In genomic region chr19:55452381-55453325, GRCh38 we compare ENCODE assay signal across 10 cellular contexts. TPM values are rescaled to one million over a fixed set of nuclear protein-coding genes. Genes with fewer than 3 reads are reported as not detected.
DNase-seq lines count a peak whose midpoint lies in the region; ATAC-seq and TF ChIP-seq lines count a peak whose summit lies in the region.
"Had no signal": no experiment of that assay in that cellular context is flagged by ENCODE, and none has a peak within 500 bp of the region (broad histone marks: within the 10 kb centered on the region; RNA-seq: fewer than 3 reads in every experiment).

No MANE protein-coding gene starts in this region.

- no peak for ATAC-seq in HG03175 (IDR thresholded peaks at IDR 0.05; ENCODE audit: unreplicated experiment)

- no peaks in the 10 kb centered on the region for H3K4me1 ChIP-seq in NT2/D1 (ENCODE audit: insufficient read depth, insufficient read length)
- H3K4me1 ChIP-seq in right atrium auricular region, result peaks cover 0 to 21% of the 10 kb centered on the region in 2 donors

- no peak overlapping the region for H3K27ac Mint-ChIP-seq in progenitor cell of endocrine pancreas
- H3K27ac Mint-ChIP-seq: dendritic cell treated with granulocyte-macrophage colony-stimulating factor and Interleukin-4, amounts not matched to agents 40 ng/mL and 50 ng/mL, for 4 days had no signal

- H3K36me3 ChIP-seq in NT2/D1 (ENCODE audit: insufficient read depth, insufficient read length, low read length), result no peaks in the 10 kb centered on the region
- no peaks in the 10 kb centered on the region for H3K36me3 ChIP-seq in right atrium auricular region

- peaks cover 7% of the 10 kb centered on the region for H3K36me3 Mint-ChIP-seq in progenitor cell of endocrine pancreas (ENCODE audit: insufficient read depth)

- DNase-seq in AG20443 (ENCODE audit: low spot score), result peak; percentile 86
- peak; percentile 88 for DNase-seq in HEK293T (ENCODE audit: extremely low spot score)
- DNase-seq in NT2/D1 (ENCODE audit: low read depth, low spot score), result peak; percentile 54
- DNase-seq in amygdala (lab: John Stamatoyannopoulos, UW), result peak; percentile 32 to 98 (median 91)
- peak; percentile 76 for DNase-seq in right atrium auricular region (ENCODE audit: low spot score)
- DNase-seq in progenitor cell of endocrine pancreas (ENCODE audit: low spot score, unreplicated experiment), result peak; percentile 45
- no peak for DNase-seq in NCI-H510A (lab: John Stamatoyannopoulos, UW)

- CTCF ChIA-PET in HEK293T (lab: Yijun Ruan, JAX), result interaction anchor here (1.1 kb wide), 1 partner anchor 15 kb away, joined by 7 read pairs; no protein-coding TSS in a partner anchor

- H3K27me3 ChIP-seq in NT2/D1 (ENCODE audit: insufficient read depth, insufficient read length) (peaks cover 56% of the 10 kb centered on the region), right atrium auricular region (peaks cover 8 to 18% of the 10 kb centered on the region in 2 donors)

- no peak overlapping the region for H3K4me3 Mint-ChIP-seq in progenitor cell of endocrine pancreas (ENCODE audit: low read depth)

- H3K9me3 ChIP-seq in NT2/D1 (ENCODE audit: insufficient read depth, low read length) (no peaks in the 10 kb centered on the region), right atrium auricular region (no peaks in the 10 kb centered on the region)

- H3K27ac ChIP-seq in right atrium auricular region, result no peak overlapping the region

- H3K9ac ChIP-seq in NT2/D1 (ENCODE audit: insufficient read length, low read depth), result no peak overlapping the region

- H3K4me3 ChIP-seq in NT2/D1 (ENCODE audit: insufficient read length, low read depth) (no peak overlapping the region), right atrium auricular region (peak overlapping the region in 1 of 2 donors; percentile 11)

- H3K9me3 Mint-ChIP-seq in progenitor cell of endocrine pancreas (ENCODE audit: low read depth), result no peaks in the 10 kb centered on the region
- H3K9me3 Mint-ChIP-seq: dendritic cell treated with granulocyte-macrophage colony-stimulating factor and Interleukin-4, amounts not matched to agents 40 ng/mL and 50 ng/mL, for 4 days had no signal

- peaks cover 8% of the 10 kb centered on the region for H3K4me1 Mint-ChIP-seq in progenitor cell of endocrine pancreas (ENCODE audit: low read depth)

- TF ChIP-seq CTCF in right atrium auricular region (IDR thresholded peaks at IDR 0.05) (no peak), progenitor cell of endocrine pancreas (IDR thresholded peaks at IDR 0.05; ENCODE audit: unreplicated experiment) (peak; percentile 7)

- POLR2A ChIA-PET in HEK293T (lab: Yijun Ruan, JAX), result interaction anchor here (0.9 to 1.7 kb wide), 2 partner anchors 9 to 24 kb away, joined by 3 to 7 read pairs; partner anchors contain the start of genes ISOC2 and ZNF628

- H3K27me3 Mint-ChIP-seq in progenitor cell of endocrine pancreas, result peaks cover 27% of the 10 kb centered on the region

TF ChIP-seq in HEK293T, 16 proteins besides CTCF, POLR2A, EP300 and RAD21:
- TF ChIP-seq SP1 (IDR thresholded peaks at IDR 0.05), result no peak
- no peak for TF ChIP-seq ELF4 (IDR thresholded peaks at IDR 0.05)
- TF ChIP-seq FOXM1 (IDR thresholded peaks at IDR 0.05; ENCODE audit: borderline replicate concordance), result peak; percentile 88
- TF ChIP-seq BHLHE40 (IDR thresholded peaks at IDR 0.05; ENCODE audit: borderline replicate concordance), result peak; percentile 67; the same call in 1 of the 2 replicates
- no peak for TF ChIP-seq L3MBTL2 (conservative IDR thresholded peaks at IDR 0.05)
- TF ChIP-seq TARDBP (IDR thresholded peaks at IDR 0.05), result no peak
- no peak for TF ChIP-seq SUZ12 (IDR thresholded peaks at IDR 0.05)
- TF ChIP-seq CTBP1 (IDR thresholded peaks at IDR 0.05; ENCODE audit: borderline replicate concordance), result no peak
TF ChIP-seq in HEK293T: peak in this region for 2.

RNA-seq across cellular contexts. Expression of gene ISOC2, which starts 8.8 kb away (rescaled TPM):
- 10 to 100 TPM; 87.0 to 92.2 TPM for total RNA-seq in right atrium auricular region
- total RNA-seq in progenitor cell of endocrine pancreas, result 36.3 and 36.6 TPM in 2 replicates

RNA-seq across cellular contexts. Expression of gene SHISA7, which starts 9.6 kb away (rescaled TPM):
- total RNA-seq in right atrium auricular region (not detected), progenitor cell of endocrine pancreas (0.10 TPM in 1 of 2 replicates, not detected in the other)

RNA-seq across cellular contexts. Expression of gene C19orf85, which starts 11.9 kb away (rescaled TPM):
- total RNA-seq in right atrium auricular region (not detected), progenitor cell of endocrine pancreas (not detected in 2 replicates)
- total RNA-seq: urinary bladder had no signal

RNA-seq across cellular contexts. Expression of gene ZNF628, which starts 23.8 kb away (rescaled TPM):
- total RNA-seq in right atrium auricular region (10 to 100 TPM in 1 of 2 donors, 1 to 10 TPM in 1; 5.6 to 13.2 TPM), progenitor cell of endocrine pancreas (12.9 and 16.8 TPM in 2 replicates)

RNA-seq across cellular contexts. Expression of gene NAT14, which starts 32.3 kb away (rescaled TPM):
- total RNA-seq in right atrium auricular region, result 1 to 10 TPM; 2.3 to 7.0 TPM
- 62.6 and 69.7 TPM in 2 replicates for total RNA-seq in progenitor cell of endocrine pancreas
